Comparison of ENCODE assay signal across 9 cellular contexts in the genomic region with DNA sequence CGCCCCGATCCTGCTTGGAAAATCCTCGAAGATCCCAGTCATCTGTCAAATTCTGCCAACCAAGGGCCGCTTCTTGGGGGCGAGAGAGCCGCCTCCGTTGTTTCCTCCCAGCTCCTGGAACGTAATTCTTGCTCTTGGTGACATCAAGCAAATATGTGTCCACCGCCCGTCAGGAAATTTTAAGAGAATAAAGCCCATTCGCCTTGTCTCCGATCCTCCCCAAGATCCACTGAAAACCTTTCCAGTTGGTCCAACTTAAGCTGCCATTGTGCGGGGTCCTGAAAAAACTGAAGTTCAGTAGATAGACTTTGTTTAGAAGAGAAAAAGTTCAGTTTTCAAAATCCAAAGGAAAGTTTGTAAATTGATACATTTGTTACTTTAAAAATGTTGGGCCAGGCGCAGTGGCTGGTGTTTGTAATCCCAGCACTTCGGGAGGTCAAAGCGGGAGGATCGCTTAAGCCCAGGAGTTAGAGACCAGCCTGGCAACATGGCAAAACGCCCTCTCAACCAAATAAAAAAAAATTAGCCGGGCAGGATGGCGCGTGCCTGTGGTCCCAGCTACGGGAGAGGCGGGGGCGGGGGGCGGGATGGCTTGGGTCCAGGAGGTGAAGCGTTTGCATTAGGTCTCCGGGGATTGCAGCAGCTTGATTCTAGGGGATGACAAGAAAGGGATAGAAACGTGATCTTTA. TPM values are rescaled to one million over a fixed set of nuclear protein-coding genes. Genes with fewer than 3 reads are reported as not detected.
A peak's percentile ranks its signal among the peaks of the same experiment; 100 is the strongest.
DNase-seq lines count a peak whose midpoint lies in the region; ATAC-seq, FAIRE-seq and TF ChIP-seq lines count a peak whose summit lies in the region.
"Had no signal": no experiment of that assay in that cellular context is flagged by ENCODE, and none has a peak within 500 bp of the region (broad histone marks: within the 10 kb centered on the region; RNA-seq: fewer than 3 reads in every experiment).

No MANE protein-coding gene starts in this region.

- no peak for ATAC-seq in activated T-cell treated with anti-CD3 and anti-CD28 coated beads, Interleukin-2, amount 50 U/mL, for 4 hours
- ATAC-seq in natural killer cell treated with Interleukin-12 subunit alpha and Interleukin-12 subunit beta and Interleukin-15 and Interleukin-18, amount 100 ng/mL, for 72 hours = no peak
- ATAC-seq in HG02884 (IDR thresholded peaks at IDR 0.05; ENCODE audit: unreplicated experiment) (no peak), HG02840 (IDR thresholded peaks at IDR 0.05; ENCODE audit: low FRiP score, unreplicated experiment) (no peak)

- H3K4me3 Mint-ChIP-seq in activated T-cell treated with anti-CD3 and anti-CD28 coated beads, Interleukin-2, amount 50 U/mL, for 4 hours = peak overlapping the region; percentile 87
- peak overlapping the region; percentile 90 for H3K4me3 Mint-ChIP-seq in endothelial cell (ENCODE audit: unreplicated experiment)
- peak overlapping the region; percentile 93 for H3K4me3 Mint-ChIP-seq in natural killer cell treated with Interleukin-12 subunit alpha and Interleukin-12 subunit beta and Interleukin-15 and Interleukin-18, amount 100 ng/mL, for 72 hours

- no peak for DNase-seq in activated T-cell treated with anti-CD3 and anti-CD28 coated beads, Interleukin-2, amount 50 U/mL, for 4 hours
- no peak for DNase-seq in activated T-cell treated with anti-CD3 and anti-CD28 coated beads for 4 hours
- DNase-seq in RPMI7951 (ENCODE audit: low read depth) = peak; percentile 36
- DNase-seq in endothelial cell (ENCODE audit: low spot score) = no peak
- no peak for DNase-seq in natural killer cell treated with Interleukin-12 subunit alpha and Interleukin-12 subunit beta and Interleukin-15 and Interleukin-18, amount 100 ng/mL, for 72 hours (ENCODE audit: low spot score)
- DNase-seq in frontal cortex (ENCODE audit: low spot score in 2 of 2) = no peak

- TF ChIP-seq CTCF in endothelial cell (IDR thresholded peaks at IDR 0.05; ENCODE audit: unreplicated experiment) = no peak

- peaks cover 56% of the 10 kb centered on the region for H3K4me1 Mint-ChIP-seq in activated T-cell treated with anti-CD3 and anti-CD28 coated beads, Interleukin-2, amount 50 U/mL, for 4 hours (ENCODE audit: low read depth)
- peaks cover 21% of the 10 kb centered on the region for H3K4me1 Mint-ChIP-seq in endothelial cell (ENCODE audit: unreplicated experiment)
- H3K4me1 Mint-ChIP-seq in natural killer cell treated with Interleukin-12 subunit alpha and Interleukin-12 subunit beta and Interleukin-15 and Interleukin-18, amount 100 ng/mL, for 72 hours (ENCODE audit: low read depth in 2 of 2) = peaks cover 36 to 51% of the 10 kb centered on the region in 2 donors

- no peaks in the 10 kb centered on the region for H3K9me3 Mint-ChIP-seq in activated T-cell treated with anti-CD3 and anti-CD28 coated beads, Interleukin-2, amount 50 U/mL, for 4 hours
- no peaks in the 10 kb centered on the region for H3K9me3 Mint-ChIP-seq in endothelial cell (ENCODE audit: unreplicated experiment)
- no peaks in the 10 kb centered on the region for H3K9me3 Mint-ChIP-seq in natural killer cell treated with Interleukin-12 subunit alpha and Interleukin-12 subunit beta and Interleukin-15 and Interleukin-18, amount 100 ng/mL, for 72 hours

- no peaks in the 10 kb centered on the region for H3K27me3 Mint-ChIP-seq in activated T-cell treated with anti-CD3 and anti-CD28 coated beads, Interleukin-2, amount 50 U/mL, for 4 hours (ENCODE audit: low read depth)
- H3K27me3 Mint-ChIP-seq in endothelial cell (ENCODE audit: unreplicated experiment) = peaks cover 5% of the 10 kb centered on the region
- H3K27me3 Mint-ChIP-seq in natural killer cell treated with Interleukin-12 subunit alpha and Interleukin-12 subunit beta and Interleukin-15 and Interleukin-18, amount 100 ng/mL, for 72 hours = no peaks in the 10 kb centered on the region

- peak overlapping the region; percentile 32 for H3K27ac Mint-ChIP-seq in endothelial cell (ENCODE audit: unreplicated experiment)
- H3K27ac Mint-ChIP-seq in natural killer cell treated with Interleukin-12 subunit alpha and Interleukin-12 subunit beta and Interleukin-15 and Interleukin-18, amount 100 ng/mL, for 72 hours = peak overlapping the region; percentile 88 to 98

- peaks cover 20% of the 10 kb centered on the region for H3K36me3 Mint-ChIP-seq in activated T-cell treated with anti-CD3 and anti-CD28 coated beads, Interleukin-2, amount 50 U/mL, for 4 hours (ENCODE audit: insufficient read depth)
- peaks cover 26% of the 10 kb centered on the region for H3K36me3 Mint-ChIP-seq in endothelial cell (ENCODE audit: low read depth, unreplicated experiment)
- peaks cover 29% of the 10 kb centered on the region for H3K36me3 Mint-ChIP-seq in natural killer cell treated with Interleukin-12 subunit alpha and Interleukin-12 subunit beta and Interleukin-15 and Interleukin-18, amount 100 ng/mL, for 72 hours

- no peak for FAIRE-seq in frontal cortex (lab: Jason Lieb, UNC)
- FAIRE-seq: islet of Langerhans had no signal

RNA-seq across cellular contexts. Expression of gene ZNF800, which starts 1.0 kb away (rescaled TPM):
- 10 to 100 TPM; 37.2 to 41.4 (median 40.4) TPM for total RNA-seq in activated T-cell treated with anti-CD3 and anti-CD28 coated beads, Interleukin-2, amount 50 U/mL, for 4 hours
- total RNA-seq in RPMI7951 (2014; rRNA removed; shearing (Covaris generic)) = 13.2 and 22.7 TPM in 2 replicates
- 29.4 TPM for total RNA-seq in endothelial cell (ENCODE audit: unreplicated experiment)
- 10 to 100 TPM; 52.8 to 56.3 TPM for total RNA-seq in natural killer cell treated with Interleukin-12 subunit alpha and Interleukin-12 subunit beta and Interleukin-15 and Interleukin-18, amount 100 ng/mL, for 72 hours
- 61.6 TPM for total RNA-seq in frontal cortex
